Comparison of ENCODE assay signal across 11 cellular contexts in genomic region chr4:122224348-122224747, GRCh38.
A peak's percentile ranks its signal among the peaks of the same experiment; 100 is the strongest.
DNase-seq lines count a peak whose midpoint lies in the region; ATAC-seq and TF ChIP-seq lines count a peak whose summit lies in the region.
"Had no signal": no experiment of that assay in that cellular context is flagged by ENCODE, and none has a peak within 500 bp of the region (broad histone marks: within the 10 kb centered on the region; RNA-seq: fewer than 3 reads in every experiment).

No MANE protein-coding gene starts in this region.

- TF ChIP-seq CTCF in HEK293 (tag by site-specific recombination; IDR thresholded peaks at IDR 0.05) = no peak

- no peaks in the 10 kb centered on the region for H3K9me3 Mint-ChIP-seq in activated CD4-positive, alpha-beta T cell treated with anti-CD3 and anti-CD28 coated beads, Interleukin-2, amount 10 ng/mL, durations not matched to agents 7 days and 5 days
- H3K9me3 Mint-ChIP-seq: T-helper 1 cell treated with Interleukin-12 subunit alpha and Interleukin-12 subunit beta and Interleukin-4 antibody, amounts not matched to agents 30 μg/mL and 1 μg/mL, for 36 hours had no signal

- no peak overlapping the region for H3K27ac Mint-ChIP-seq in activated CD4-positive, alpha-beta T cell treated with anti-CD3 and anti-CD28 coated beads, Interleukin-2, amount 10 ng/mL, durations not matched to agents 7 days and 5 days
- H3K27ac Mint-ChIP-seq: T-helper 1 cell treated with Interleukin-12 subunit alpha and Interleukin-12 subunit beta and Interleukin-4 antibody, amounts not matched to agents 30 μg/mL and 1 μg/mL, for 36 hours had no signal

- peaks cover 16% of the 10 kb centered on the region for H3K36me3 Mint-ChIP-seq in activated CD4-positive, alpha-beta T cell treated with anti-CD3 and anti-CD28 coated beads, Interleukin-2, amount 10 ng/mL, durations not matched to agents 7 days and 5 days (ENCODE audit: low read depth)

- no peaks in the 10 kb centered on the region for H3K4me1 ChIP-seq in HEK293 (ENCODE audit: control insufficient read depth, insufficient read depth, low read length)

- H3K9me3 ChIP-seq in HEK293 (ENCODE audit: control insufficient read depth, insufficient read depth, low read depth, low read length) = no peaks in the 10 kb centered on the region

- no peaks in the 10 kb centered on the region for H3K27me3 Mint-ChIP-seq in activated CD4-positive, alpha-beta T cell treated with anti-CD3 and anti-CD28 coated beads, Interleukin-2, amount 10 ng/mL, durations not matched to agents 7 days and 5 days

- no peak overlapping the region for H3K27ac ChIP-seq in HEK293 (ENCODE audit: extremely low read depth, low read depth, low read length)
- H3K27ac ChIP-seq: coronary artery had no signal

- peaks cover 5% of the 10 kb centered on the region for H3K4me1 Mint-ChIP-seq in activated CD4-positive, alpha-beta T cell treated with anti-CD3 and anti-CD28 coated beads, Interleukin-2, amount 10 ng/mL, durations not matched to agents 7 days and 5 days

- H3K36me3 ChIP-seq in HEK293 (ENCODE audit: control insufficient read depth in 2 of 2, insufficient read depth in 1 of 2, low read length in 2 of 2) = peaks cover 3 to 24% of the 10 kb centered on the region in 2 experiments; a peak in 2 of 3 replicates

- H3K4me3 Mint-ChIP-seq in activated CD4-positive, alpha-beta T cell treated with anti-CD3 and anti-CD28 coated beads, Interleukin-2, amount 10 ng/mL, durations not matched to agents 7 days and 5 days = no peak overlapping the region
- H3K4me3 Mint-ChIP-seq: T-helper 1 cell treated with Interleukin-12 subunit alpha and Interleukin-12 subunit beta and Interleukin-4 antibody, amounts not matched to agents 30 μg/mL and 1 μg/mL, for 36 hours had no signal

- POLR2A ChIA-PET in HEK293 (lab: Yijun Ruan, JAX) = no interaction called here
- POLR2A ChIA-PET in activated CD4-positive, alpha-beta T cell treated with anti-CD3 and anti-CD28 coated beads, Interleukin-2, amount 10 ng/mL, durations not matched to agents 7 days and 5 days (lab: Charles Lee) = no interaction called here

- H3K4me3 ChIP-seq in HEK293 (ENCODE audit: low read depth, low read length) = no peak overlapping the region
- H3K4me3 ChIP-seq: coronary artery, lung had no signal

- ATAC-seq in GM18907 (IDR thresholded peaks at IDR 0.05; ENCODE audit: unreplicated experiment) = no peak

- peak; percentile 17 for DNase-seq in EH (ENCODE audit: low read depth)
- peak; percentile 12 for DNase-seq in activated CD4-positive, alpha-beta T cell treated with anti-CD3 and anti-CD28 coated beads, Interleukin-2, amount 10 ng/mL, durations not matched to agents 7 days and 5 days
- DNase-seq in iris pigment epithelial cell (ENCODE audit: low read depth) = peak; percentile 21
- no peak for DNase-seq in activated gamma-delta T cell treated with Interleukin-2 at 50 U/mL for 16 hours
- DNase-seq in NCI-H1092 (lab: John Stamatoyannopoulos, UW) = no peak
- DNase-seq in T-helper 2 cell = no peak

- CTCF ChIA-PET in HEK293 (lab: Yijun Ruan, JAX) = interaction anchor here (1.2 to 1.3 kb wide), 2 partner anchors 16 to 324 kb away, joined by 3 to 10 read pairs; no protein-coding TSS in a partner anchor
- CTCF ChIA-PET in activated CD4-positive, alpha-beta T cell treated with anti-CD3 and anti-CD28 coated beads, Interleukin-2, amount 10 ng/mL, durations not matched to agents 7 days and 5 days (lab: Charles Lee) = no interaction called here

TF ChIP-seq in HEK293, 187 proteins besides CTCF, POLR2A, EP300 and RAD21:
- TF ChIP-seq ZNF133 (tag by site-specific recombination; IDR thresholded peaks at IDR 0.05) = no peak
- TF ChIP-seq ZBTB26 (tag by site-specific recombination; optimal IDR thresholded peaks at IDR 0.05) = no peak
- TF ChIP-seq ZIC2 (tag by site-specific recombination; IDR thresholded peaks at IDR 0.05) = peak; percentile 92
- no peak for TF ChIP-seq ZNF623 (tag by site-specific recombination; IDR thresholded peaks at IDR 0.05)
- TF ChIP-seq ZNF146 (tag by site-specific recombination; IDR thresholded peaks at IDR 0.05) = no peak
- TF ChIP-seq PRDM1 (tag by site-specific recombination; IDR thresholded peaks at IDR 0.05) = no peak
- peak; percentile 39; the same call in 1 of the 2 replicates for TF ChIP-seq PRDM6 (tag by site-specific recombination; IDR thresholded peaks at IDR 0.05)
TF ChIP-seq in HEK293: peak in this region for 2.

Comparison
In these comparisons a context has a peak if more than half of its experiments do, and no peak if none do; other contexts are left out.
1. DNase-seq: peak in EH (single experiment), activated CD4-positive, alpha-beta T cell treated with anti-CD3 and anti-CD28 coated beads, Interleukin-2, amount 10 ng/mL, durations not matched to agents 7 days and 5 days (single experiment) and iris pigment epithelial cell (single experiment); none in activated gamma-delta T cell treated with Interleukin-2 at 50 U/mL for 16 hours (single experiment), NCI-H1092 (single experiment) and T-helper 2 cell (0 of 5).